ENCODE assay signal across 1 cellular context in the genomic region with DNA sequence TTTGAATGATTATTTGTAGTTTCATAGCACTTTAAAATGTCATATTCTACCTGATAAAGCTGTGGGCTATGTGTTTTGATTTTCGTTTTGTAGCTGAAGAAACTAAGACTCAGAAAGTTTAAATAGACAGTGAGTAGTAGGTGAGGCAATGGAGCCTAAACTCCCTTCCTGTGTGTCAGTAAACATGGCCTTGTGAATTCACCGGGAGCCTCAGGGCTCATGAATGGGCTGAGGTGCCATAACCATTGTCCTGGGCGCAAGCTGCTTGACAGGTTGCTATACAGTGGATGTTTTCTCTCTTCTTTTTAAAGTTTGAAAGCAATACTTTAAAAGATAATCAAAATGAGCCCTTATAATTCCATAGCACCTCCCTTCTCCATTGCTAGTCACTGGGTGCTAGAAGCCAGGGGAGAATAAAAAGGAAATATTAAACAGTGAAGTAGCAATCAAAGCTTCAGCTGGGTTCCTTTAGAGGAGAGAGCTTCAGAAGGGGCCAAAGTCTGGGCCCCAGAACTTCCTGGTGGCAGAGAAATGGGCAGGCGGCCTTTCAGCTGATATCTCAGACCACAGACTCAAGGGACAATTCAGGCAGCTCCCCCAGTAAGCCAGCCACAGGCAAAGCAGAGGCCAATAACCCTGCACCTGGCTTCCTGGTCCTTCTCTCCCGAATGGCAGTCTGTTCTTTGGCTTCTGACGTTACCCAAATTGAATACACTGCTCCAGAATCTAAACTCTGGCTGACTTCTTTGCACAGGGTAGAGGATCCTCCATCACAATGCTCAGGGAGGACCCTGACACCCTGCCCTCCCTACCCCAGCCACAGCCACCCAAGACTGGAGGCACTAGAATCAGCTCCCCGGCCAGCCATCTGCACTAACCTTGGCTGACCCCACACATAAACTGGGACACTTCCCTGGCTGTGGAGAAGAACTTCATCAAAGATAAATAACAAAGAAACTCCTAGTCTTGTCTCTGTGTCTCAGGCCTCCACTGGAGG.
TF ChIP-seq lines count a peak whose summit lies in the region.

No MANE protein-coding gene starts in this region.

TF ChIP-seq in HCT116, 20 proteins besides CTCF, POLR2A, EP300 and RAD21 (continued from another document):
- TF ChIP-seq, protein P1, sequence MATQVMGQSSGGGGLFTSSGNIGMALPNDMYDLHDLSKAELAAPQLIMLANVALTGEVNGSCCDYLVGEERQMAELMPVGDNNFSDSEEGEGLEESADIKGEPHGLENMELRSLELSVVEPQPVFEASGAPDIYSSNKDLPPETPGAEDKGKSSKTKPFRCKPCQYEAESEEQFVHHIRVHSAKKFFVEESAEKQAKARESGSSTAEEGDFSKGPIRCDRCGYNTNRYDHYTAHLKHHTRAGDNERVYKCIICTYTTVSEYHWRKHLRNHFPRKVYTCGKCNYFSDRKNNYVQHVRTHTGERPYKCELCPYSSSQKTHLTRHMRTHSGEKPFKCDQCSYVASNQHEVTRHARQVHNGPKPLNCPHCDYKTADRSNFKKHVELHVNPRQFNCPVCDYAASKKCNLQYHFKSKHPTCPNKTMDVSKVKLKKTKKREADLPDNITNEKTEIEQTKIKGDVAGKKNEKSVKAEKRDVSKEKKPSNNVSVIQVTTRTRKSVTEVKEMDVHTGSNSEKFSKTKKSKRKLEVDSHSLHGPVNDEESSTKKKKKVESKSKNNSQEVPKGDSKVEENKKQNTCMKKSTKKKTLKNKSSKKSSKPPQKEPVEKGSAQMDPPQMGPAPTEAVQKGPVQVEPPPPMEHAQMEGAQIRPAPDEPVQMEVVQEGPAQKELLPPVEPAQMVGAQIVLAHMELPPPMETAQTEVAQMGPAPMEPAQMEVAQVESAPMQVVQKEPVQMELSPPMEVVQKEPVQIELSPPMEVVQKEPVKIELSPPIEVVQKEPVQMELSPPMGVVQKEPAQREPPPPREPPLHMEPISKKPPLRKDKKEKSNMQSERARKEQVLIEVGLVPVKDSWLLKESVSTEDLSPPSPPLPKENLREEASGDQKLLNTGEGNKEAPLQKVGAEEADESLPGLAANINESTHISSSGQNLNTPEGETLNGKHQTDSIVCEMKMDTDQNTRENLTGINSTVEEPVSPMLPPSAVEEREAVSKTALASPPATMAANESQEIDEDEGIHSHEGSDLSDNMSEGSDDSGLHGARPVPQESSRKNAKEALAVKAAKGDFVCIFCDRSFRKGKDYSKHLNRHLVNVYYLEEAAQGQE (IDR thresholded peaks at IDR 0.05; ENCODE audit: low read depth) = no peak
- TF ChIP-seq SRF (IDR thresholded peaks at IDR 0.05; ENCODE audit: low read depth) (no peak), CBX3 (IDR thresholded peaks at IDR 0.05; ENCODE audit: low read depth) (no peak)
- TF ChIP-seq, protein P2, sequence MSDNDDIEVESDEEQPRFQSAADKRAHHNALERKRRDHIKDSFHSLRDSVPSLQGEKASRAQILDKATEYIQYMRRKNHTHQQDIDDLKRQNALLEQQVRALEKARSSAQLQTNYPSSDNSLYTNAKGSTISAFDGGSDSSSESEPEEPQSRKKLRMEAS (IDR thresholded peaks at IDR 0.05) = no peak
